In the genomic region with DNA sequence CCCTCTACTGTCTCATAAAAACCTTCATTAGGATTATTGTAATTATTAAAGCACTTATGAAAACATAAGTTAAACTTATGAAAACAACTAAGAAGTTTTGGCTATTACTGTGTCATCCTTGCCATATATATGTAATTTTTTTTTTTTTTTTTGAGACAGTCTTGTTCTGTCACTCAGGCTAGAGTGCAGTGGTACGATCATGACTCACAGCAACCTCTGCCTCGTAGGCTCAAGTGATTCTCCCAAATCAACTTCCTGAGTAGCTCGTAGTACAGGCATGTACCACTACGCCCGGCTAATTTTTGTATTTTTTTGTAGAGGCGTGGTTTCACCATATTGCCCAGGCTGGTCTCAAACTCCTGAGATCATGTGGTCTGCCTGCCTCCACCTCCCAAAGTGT, we compare ENCODE assay signal across 7 cellular contexts. TPM values are rescaled to one million over a fixed set of nuclear protein-coding genes. Genes with fewer than 3 reads are reported as not detected.
DNase-seq lines count a peak whose midpoint lies in the region; ATAC-seq, FAIRE-seq and TF ChIP-seq lines count a peak whose summit lies in the region.
"Not testable (repeated sequence)": the region's sequence is repeated elsewhere in the genome, so short reads cannot be mapped to it uniquely, and the experiment has no call there.

No MANE protein-coding gene starts in this region.

- DNase-seq in H54 (ENCODE audit: insufficient read length, low spot score); RWPE2 (ENCODE audit: low spot score): not testable (repeated sequence)
- DNase-seq in M059J (ENCODE audit: low read depth) (peak; percentile 22), astrocyte of the spinal cord (ENCODE audit: low read depth, low spot score) (peak; percentile 5), epithelial cell of prostate (ENCODE audit: low read depth, low spot score) (peak; percentile 16), glomerular visceral epithelial cell (ENCODE audit: extremely low spot score) (peak; percentile 13), putamen (ENCODE audit: low spot score) (peak; percentile 7)

- not testable (repeated sequence) for TF ChIP-seq POLR2A in H54 (IDR thresholded peaks at IDR 0.05; ENCODE audit: low read depth, low read length)

- in situ Hi-C loops in astrocyte of the spinal cord (cut with HindIII; ENCODE audit: low sequenced_read_pairs), result not testable (repeated sequence)

- peak; percentile 87 for ATAC-seq in RWPE2 (ENCODE audit: low read depth)

- peaks cover 20% of the 10 kb centered on the region; the same call in 1 of the 2 replicates for H3K36me3 ChIP-seq in RWPE2 (ENCODE audit: low read depth)

- H3K4me3 ChIP-seq in RWPE2 (ENCODE audit: severe bottlenecking); astrocyte of the spinal cord (ENCODE audit: low read depth, low read length): not testable (repeated sequence)

- not testable (repeated sequence) for H3K9me3 ChIP-seq in RWPE2 (ENCODE audit: severe bottlenecking)

- not testable (repeated sequence) for H3K4me1 ChIP-seq in RWPE2 (ENCODE audit: insufficient read depth, poor library complexity, severe bottlenecking)

- peak; percentile 57 for FAIRE-seq in H54 (lab: Jason Lieb, UNC)

- not testable (repeated sequence) for H3K27me3 ChIP-seq in RWPE2 (ENCODE audit: insufficient read depth, poor library complexity, severe bottlenecking)

- not testable (repeated sequence) for TF ChIP-seq CTCF in RWPE2 (IDR thresholded peaks at IDR 0.05; ENCODE audit: poor library complexity, severe bottlenecking); astrocyte of the spinal cord (IDR thresholded peaks at IDR 0.05; ENCODE audit: low read depth, low read length)

- H3K27ac ChIP-seq in RWPE2 (ENCODE audit: poor library complexity, severe bottlenecking), result peak overlapping the region; percentile 13
- H3K27ac ChIP-seq in epithelial cell of prostate, result peak overlapping the region; percentile 9

RNA-seq across cellular contexts. Expression of a gene that starts 46.7 kb away (rescaled TPM):
- total RNA-seq in M059J (2014; rRNA removed; shearing (Covaris generic)), result 28.3 and 43.9 TPM in 2 replicates
